Comparison of ENCODE assay signal across 14 cellular contexts in genomic region chr20:50658804-50659380, GRCh38. TPM values are rescaled to one million over a fixed set of nuclear protein-coding genes. Genes with fewer than 3 reads are reported as not detected.
DNase-seq lines count a peak whose midpoint lies in the region; ATAC-seq, FAIRE-seq and TF ChIP-seq lines count a peak whose summit lies in the region.
"Had no signal": no experiment of that assay in that cellular context is flagged by ENCODE, and none has a peak within 500 bp of the region (broad histone marks: within the 10 kb centered on the region; RNA-seq: fewer than 3 reads in every experiment).

No MANE protein-coding gene starts in this region.

- FAIRE-seq in HepG2 (lab: Jason Lieb, UNC) = no peak
- FAIRE-seq: A204.1 had no signal

- H3K79me2 ChIP-seq in HepG2 (ENCODE audit: insufficient read depth, low read length) = no peaks in the 10 kb centered on the region

- no peak overlapping the region for H3K9ac ChIP-seq in HepG2 (ENCODE audit: insufficient read depth, low read depth, low read length)

- H3K27me3 Mint-ChIP-seq in effector memory CD8-positive, alpha-beta T cell = peaks cover 13 to 37% of the 10 kb centered on the region in 2 donors

- TF ChIP-seq CTCF in HepG2 (CRISPR knock-in tag; IDR thresholded peaks at IDR 0.05) (peak; percentile 42), thyroid gland (IDR thresholded peaks at IDR 0.05) (peak in 1 of 6 experiments; percentile 7)

- no peaks in the 10 kb centered on the region for H3K9me3 Mint-ChIP-seq in effector memory CD8-positive, alpha-beta T cell
- H3K9me3 Mint-ChIP-seq: activated B cell treated with CpG ODN at 0.5 μM for 24 hours had no signal

- H3K4me1 Mint-ChIP-seq in effector memory CD8-positive, alpha-beta T cell (ENCODE audit: low read depth in 2 of 2) = no peaks in the 10 kb centered on the region
- H3K4me1 Mint-ChIP-seq: activated B cell treated with CpG ODN at 0.5 μM for 24 hours had no signal

- TF ChIP-seq EP300 in HepG2 (IDR thresholded peaks at IDR 0.05; ENCODE audit: low read depth in 2 of 2, low read length in 2 of 2) (no peak), HepG2 (CRISPR knock-in tag; IDR thresholded peaks at IDR 0.05; ENCODE audit: borderline replicate concordance) (no peak)

- no peak overlapping the region for H3K27ac Mint-ChIP-seq in effector memory CD8-positive, alpha-beta T cell
- H3K27ac Mint-ChIP-seq: activated B cell treated with CpG ODN at 0.5 μM for 24 hours had no signal

- peak; percentile 85 for DNase-seq in SIG-M5 treated with dmso at 0.1 percent for 504 hours (lab: John Stamatoyannopoulos, UW; ENCODE audit: unreplicated experiment)
- DNase-seq in SIG-M5 (lab: John Stamatoyannopoulos, UW) = no peak
- DNase-seq in cerebellar cortex (ENCODE audit: low spot score) = peak; percentile 92
- DNase-seq in HepG2 (ENCODE audit: low spot score) = no peak
- DNase-seq in thyroid gland = no peak
- no peak for DNase-seq in effector memory CD8-positive, alpha-beta T cell
- DNase-seq in T-helper 1 cell = no peak
- DNase-seq: activated B cell treated with CpG ODN at 0.5 μM for 24 hours; COR-L47; GF-D8; NCI-H1417; stimulated activated CD4-positive, alpha-beta T cell treated with anti-CD3 and anti-CD28 coated beads, Interleukin-15, amount 100 ng/mL, for 24 hours had no signal

- no peak for TF ChIP-seq RAD21 in HepG2 (CRISPR knock-in tag; IDR thresholded peaks at IDR 0.05)

- no peaks in the 10 kb centered on the region for H3K9me3 ChIP-seq in HepG2 (ENCODE audit: low read length)
- H3K9me3 ChIP-seq in thyroid gland = no peaks in the 10 kb centered on the region

- H3K27ac ChIP-seq in HepG2 (ENCODE audit: extremely low read length, insufficient read depth, low read length) = no peak overlapping the region
- peak overlapping the region in 2 of 3 donors; percentile 38 to 44 for H3K27ac ChIP-seq in thyroid gland

- no peaks in the 10 kb centered on the region for H3K36me3 Mint-ChIP-seq in effector memory CD8-positive, alpha-beta T cell (ENCODE audit: insufficient read depth)

- 43% methylated on average over 10 of the region's 10 CpGs for WGBS in HepG2 (ENCODE audit: low lambda C conversion rate)
- 60 to 68% methylated on average over 10 of the region's 10 CpGs for WGBS in thyroid gland, 2 donors

- peaks cover 1 to 10% of the 10 kb centered on the region in 2 experiments; a peak in 2 of 5 replicates for H3K27me3 ChIP-seq in HepG2 (ENCODE audit: control insufficient read depth in 1 of 2, insufficient read depth in 2 of 2, low read length in 2 of 2)
- no peaks in the 10 kb centered on the region for H3K27me3 ChIP-seq in thyroid gland

- TF ChIP-seq POLR2A in HepG2 (IDR thresholded peaks at IDR 0.05; ENCODE audit: insufficient read depth in 1 of 2, low read depth in 2 of 2, low read length in 2 of 2) = no peak
- no peak for TF ChIP-seq POLR2A in thyroid gland (IDR thresholded peaks at IDR 0.05)

- no peaks in the 10 kb centered on the region for H3K36me3 ChIP-seq in HepG2 (replicated peaks in 1 of 2; ENCODE audit: control insufficient read depth in 1 of 2, insufficient read depth in 2 of 2, low read length in 2 of 2)
- H3K36me3 ChIP-seq in thyroid gland = no peaks in the 10 kb centered on the region

- intact Hi-C loops in HepG2 (cut with micrococcal nuclease; ENCODE audit: unreplicated experiment) = no loop called here
- intact Hi-C loops in thyroid gland (cut with DNase I) = no loop called here

- CTCF ChIA-PET in HepG2 (lab: Yijun Ruan, JAX; ENCODE audit: low intra/inter-chr PET ratio, low total read pairs) = no interaction called here

- no peaks in the 10 kb centered on the region for H4K20me1 ChIP-seq in HepG2 (ENCODE audit: insufficient read depth, low read length)

- BruUV-seq in HepG2 (replicated peaks; lab: Mats Ljungman, UMichigan) = no TSS peak

- H3K4me1 ChIP-seq in HepG2 (ENCODE audit: insufficient read depth, low read length) (peaks cover 73% of the 10 kb centered on the region), thyroid gland (peaks cover 19 to 58% of the 10 kb centered on the region in 2 donors)

- no peak overlapping the region for H2AFZ ChIP-seq in HepG2 (ENCODE audit: low read length)

- H3K4me3 ChIP-seq in HepG2 (replicated peaks in 1 of 3; ENCODE audit: insufficient read depth in 1 of 3, low read depth in 2 of 3, low read length in 3 of 3) = no peak overlapping the region
- no peak overlapping the region for H3K4me3 ChIP-seq in thyroid gland (replicated peaks in 1 of 3)

- in situ Hi-C loops in HepG2 (cut with HindIII; ENCODE audit: extremely low pct_ligation_motif_present, low pct_unique_long_range_greater_than_20kb) = no loop called here

- H3K4me3 Mint-ChIP-seq in effector memory CD8-positive, alpha-beta T cell = no peak overlapping the region
- H3K4me3 Mint-ChIP-seq: activated B cell treated with CpG ODN at 0.5 μM for 24 hours had no signal

- POLR2A ChIA-PET in HepG2 (lab: Yijun Ruan, JAX) = interaction anchor here (0.7 kb wide), 1 partner anchor 74 kb away, joined by 3 read pairs; no protein-coding TSS in a partner anchor

- ATAC-seq in HepG2 = no peak
- ATAC-seq in effector memory CD8-positive, alpha-beta T cell (replicated peaks) = no peak
- no peak for ATAC-seq in GM21447 (IDR thresholded peaks at IDR 0.05; ENCODE audit: unreplicated experiment)

- H3K4me2 ChIP-seq in HepG2 (ENCODE audit: low read depth, low read length) = peak overlapping the region; percentile 5; the same call in 1 of the 2 replicates

TF ChIP-seq in HepG2, 621 proteins besides CTCF, POLR2A, EP300 and RAD21 (continues in another document):
- no peak for TF ChIP-seq POLR2AphosphoS5 (IDR thresholded peaks at IDR 0.05; ENCODE audit: low read depth, low read length)
- TF ChIP-seq, protein P1, sequence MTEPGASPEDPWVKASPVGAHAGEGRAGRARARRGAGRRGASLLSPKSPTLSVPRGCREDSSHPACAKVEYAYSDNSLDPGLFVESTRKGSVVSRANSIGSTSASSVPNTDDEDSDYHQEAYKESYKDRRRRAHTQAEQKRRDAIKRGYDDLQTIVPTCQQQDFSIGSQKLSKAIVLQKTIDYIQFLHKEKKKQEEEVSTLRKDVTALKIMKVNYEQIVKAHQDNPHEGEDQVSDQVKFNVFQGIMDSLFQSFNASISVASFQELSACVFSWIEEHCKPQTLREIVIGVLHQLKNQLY (CRISPR knock-in tag; IDR thresholded peaks at IDR 0.05) = no peak
- no peak for TF ChIP-seq ZSCAN22 (CRISPR knock-in tag; IDR thresholded peaks at IDR 0.05)
- no peak for TF ChIP-seq MTA1 (CRISPR knock-in tag; IDR thresholded peaks at IDR 0.05; ENCODE audit: borderline replicate concordance)
- peak; percentile 37; the same call in 1 of the 2 replicates for TF ChIP-seq KAT8 (CRISPR knock-in tag; IDR thresholded peaks at IDR 0.05)
- no peak for TF ChIP-seq HNF1A (IDR thresholded peaks at IDR 0.05; ENCODE audit: low read depth)
- no peak for TF ChIP-seq HNF1A (CRISPR knock-in tag; IDR thresholded peaks at IDR 0.05; ENCODE audit: borderline replicate concordance)

RNA-seq across cellular contexts. Expression of gene RIPOR3, which starts 32.5 kb away (rescaled TPM):
- total RNA-seq in HepG2 (2016; rRNA removed; fragmentation: Illumina TruSeq; extraction: Trizol) (not detected in 2 replicates), thyroid gland (10 to 100 TPM in 1 of 4 donors, 1 to 10 TPM in 3; 6.2 to 23.9 (median 9.5) TPM)
- not detected in 2 replicates for total RNA-seq in HepG2 (2016; cell fraction: cytosol; rRNA removed; fragmentation: Illumina TruSeq; extraction: Trizol; ENCODE audit: low read depth)
- total RNA-seq in HepG2 (2016; cell fraction: insoluble cytoplasmic fraction; rRNA removed; fragmentation: Illumina TruSeq; extraction: Trizol) = not detected in 2 replicates
- not detected in 2 replicates for total RNA-seq in HepG2 (2016; cell fraction: membrane; rRNA removed; fragmentation: Illumina TruSeq; extraction: Trizol)
- not detected in 2 replicates for total RNA-seq in HepG2 (2016; cell fraction: nucleus; rRNA removed; fragmentation: Illumina TruSeq; extraction: Trizol)
- 0.18 and 0.26 TPM in 2 replicates for polyA plus RNA-seq in HepG2 (2011; rRNA removed)
- polyA plus RNA-seq in HepG2 (2011; cell fraction: cytosol; rRNA removed) = 0.05 TPM in 2 replicates
- 1.9 and 2.1 TPM in 2 replicates for polyA plus RNA-seq in HepG2 (2011; cell fraction: nucleus; rRNA removed)
- polyA plus RNA-seq in HepG2 (2012) = 0.11 and 0.36 TPM in 2 replicates
- polyA plus RNA-seq in HepG2 (2016; cell fraction: cytosol; fragmentation: Illumina TruSeq; extraction: Trizol; ENCODE audit: low read depth) = not detected in 2 replicates
- polyA plus RNA-seq in HepG2 (2016; cell fraction: insoluble cytoplasmic fraction; fragmentation: Illumina TruSeq; extraction: Trizol; ENCODE audit: low read depth) = not detected in 2 replicates
- polyA plus RNA-seq in HepG2 (2016; cell fraction: membrane; fragmentation: Illumina TruSeq; extraction: Trizol; ENCODE audit: low read depth) = not detected in 2 replicates
- 0.13 TPM in 1 of 2 replicates, not detected in the other for polyA plus RNA-seq in HepG2 (2016; cell fraction: nucleus; fragmentation: Illumina TruSeq; extraction: Trizol; ENCODE audit: insufficient read depth, low read depth)
- polyA minus RNA-seq in HepG2 (2011; rRNA and poly(A)+ RNA removed; ENCODE audit: low replicate concordance) = 0.42 TPM in 1 of 2 replicates, not detected in the other
- polyA minus RNA-seq in HepG2 (2011; cell fraction: cytosol; rRNA and poly(A)+ RNA removed) = not detected in 2 replicates
- 0.37 and 0.52 TPM in 2 replicates for polyA minus RNA-seq in HepG2 (2011; cell fraction: nucleus; rRNA and poly(A)+ RNA removed)
- total RNA-seq: activated B cell treated with CpG ODN at 0.5 μM for 24 hours had no signal

Comparison
In these comparisons a context has a peak if more than half of its experiments do, and no peak if none do; other contexts are left out.
1. DNase-seq: peak in SIG-M5 treated with dmso at 0.1 percent for 504 hours (single experiment) and cerebellar cortex (single experiment); none in SIG-M5 (single experiment), HepG2 (single experiment), thyroid gland (0 of 2), effector memory CD8-positive, alpha-beta T cell (0 of 3) and T-helper 1 cell (0 of 5).
2. RNA of gene RIPOR3, which starts 32.5 kb away (total RNA-seq): 6.2 to 23.9 TPM in thyroid gland; not detected in HepG2; every median in the first group is over 4 times any median in the second.